ENCODE assay signal across 8 cellular contexts in genomic region chr1:198620951-198621824, GRCh38. TPM values are rescaled to one million over a fixed set of nuclear protein-coding genes. Genes with fewer than 3 reads are reported as not detected.
DNase-seq lines count a peak whose midpoint lies in the region; ATAC-seq and TF ChIP-seq lines count a peak whose summit lies in the region.

No MANE protein-coding gene starts in this region.

- intact Hi-C loops in activated naive CD4-positive, alpha-beta T cell treated with anti-CD3 and anti-CD28 coated beads for 36 hours (cut with micrococcal nuclease) = loop anchor here (1.0 to 5.0 kb wide), 4 partner anchors 8 to 316 kb away; no protein-coding TSS in a partner anchor
- intact Hi-C loops in spleen (cut with DNase I; ENCODE audit: low total_unique reads) (no loop called here), uterus (cut with DNase I; ENCODE audit: low total_unique reads) (no loop called here)

- H3K27me3 ChIP-seq in OCI-LY3 (ENCODE audit: low read depth, low read length) = no peaks in the 10 kb centered on the region
- no peaks in the 10 kb centered on the region for H3K27me3 ChIP-seq in spleen (replicated peaks in 1 of 7)
- H3K27me3 ChIP-seq in uterus = no peaks in the 10 kb centered on the region

- peak; percentile 77 for DNase-seq in activated naive CD4-positive, alpha-beta T cell treated with anti-CD3 and anti-CD28 coated beads for 36 hours
- DNase-seq in spleen = peak; percentile 87
- no peak for DNase-seq in uterus
- DNase-seq in GOT3 (lab: John Stamatoyannopoulos, UW) = no peak
- no peak for DNase-seq in NCI-H1930 (lab: John Stamatoyannopoulos, UW)

- H3K9me3 Mint-ChIP-seq in activated naive CD4-positive, alpha-beta T cell treated with anti-CD3 and anti-CD28 coated beads for 36 hours = no peaks in the 10 kb centered on the region

- H3K4me2 ChIP-seq in OCI-LY3 (ENCODE audit: low read length) = peak overlapping the region; percentile 76

- CTCF ChIA-PET in activated naive CD4-positive, alpha-beta T cell treated with anti-CD3 and anti-CD28 coated beads for 36 hours (lab: Charles Lee) = interaction anchor here (0.7 to 3.9 kb wide), 10 partner anchors 11 to 101 kb away, joined by 3 to 32 read pairs (median 5); no protein-coding TSS in a partner anchor

- H3K9ac ChIP-seq in OCI-LY3 (ENCODE audit: low read length) = peak overlapping the region; percentile 75

- H3K4me1 ChIP-seq in OCI-LY3 (ENCODE audit: low read length) = peaks cover 59% of the 10 kb centered on the region
- peaks cover 34 to 79% (median 69%) of the 10 kb centered on the region in 6 donors for H3K4me1 ChIP-seq in spleen
- H3K4me1 ChIP-seq in uterus = no peaks in the 10 kb centered on the region

- peaks cover 86% of the 10 kb centered on the region for H3K4me1 Mint-ChIP-seq in activated naive CD4-positive, alpha-beta T cell treated with anti-CD3 and anti-CD28 coated beads for 36 hours (ENCODE audit: low read depth)

- no peaks in the 10 kb centered on the region for H3K27me3 Mint-ChIP-seq in activated naive CD4-positive, alpha-beta T cell treated with anti-CD3 and anti-CD28 coated beads for 36 hours (ENCODE audit: low read depth)

- peaks cover under 1% of the 10 kb centered on the region for H3K36me3 Mint-ChIP-seq in activated naive CD4-positive, alpha-beta T cell treated with anti-CD3 and anti-CD28 coated beads for 36 hours (ENCODE audit: low read depth)

- no peaks in the 10 kb centered on the region for H4K20me1 ChIP-seq in OCI-LY3 (ENCODE audit: insufficient read depth, low read length)

- TF ChIP-seq POLR2A in spleen (IDR thresholded peaks at IDR 0.05) (peak in 1 of 3 donors; percentile 22), uterus (IDR thresholded peaks at IDR 0.05) (no peak)

- H3K9me3 ChIP-seq in OCI-LY3 (ENCODE audit: insufficient read depth, low read length) = no peaks in the 10 kb centered on the region
- no peaks in the 10 kb centered on the region for H3K9me3 ChIP-seq in spleen
- no peaks in the 10 kb centered on the region for H3K9me3 ChIP-seq in uterus

- ATAC-seq in GM18502 (IDR thresholded peaks at IDR 0.05; ENCODE audit: poor library complexity, unreplicated experiment) = peak; percentile 83
- ATAC-seq in HG02759 (IDR thresholded peaks at IDR 0.05; ENCODE audit: unreplicated experiment) = peak; percentile 75

- peak overlapping the region; percentile 100 for H3K27ac Mint-ChIP-seq in activated naive CD4-positive, alpha-beta T cell treated with anti-CD3 and anti-CD28 coated beads for 36 hours

- 32 to 49% (median 38%) methylated on average over 10 of the region's 10 CpGs for WGBS in spleen, 5 donors

- H3K4me3 ChIP-seq in OCI-LY3 (ENCODE audit: low read length) (peak overlapping the region; percentile 63), spleen (peak overlapping the region in 5 of 8 donors; percentile 6 to 61 (median 19)), uterus (no peak overlapping the region)

- H3K4me3 Mint-ChIP-seq in activated naive CD4-positive, alpha-beta T cell treated with anti-CD3 and anti-CD28 coated beads for 36 hours = peak overlapping the region; percentile 82

- TF ChIP-seq CTCF in OCI-LY3 (IDR thresholded peaks at IDR 0.05; ENCODE audit: low read depth, low read length) = no peak; the same call in 1 of the 2 replicates
- peak in 2 of 11 experiments; percentile 7 to 25 for TF ChIP-seq CTCF in spleen (IDR thresholded peaks at IDR 0.05 in 8 of 11, conservative IDR thresholded peaks at IDR 0.05 in 3 of 11)
- TF ChIP-seq CTCF in uterus (IDR thresholded peaks at IDR 0.05) = no peak

- H3K27ac ChIP-seq in OCI-LY3 (ENCODE audit: low read length) (peak overlapping the region; percentile 91), spleen (peak overlapping the region; percentile 73 to 96 (median 90)), uterus (no peak overlapping the region)

- H3K36me3 ChIP-seq in OCI-LY3 (replicated peaks; ENCODE audit: low read depth, low read length) (no peaks in the 10 kb centered on the region), spleen (no peaks in the 10 kb centered on the region), uterus (no peaks in the 10 kb centered on the region)

- H3K79me2 ChIP-seq in OCI-LY3 (ENCODE audit: low read length) = no peaks in the 10 kb centered on the region

- peak overlapping the region; percentile 53; the same call in 1 of the 2 replicates for H2AFZ ChIP-seq in OCI-LY3 (ENCODE audit: low read depth, low read length)

RNA-seq across cellular contexts. Expression of gene PTPRC, which starts 17.7 kb away (rescaled TPM):
- 100 to 1,000 TPM; 689 to 714 TPM for total RNA-seq in activated naive CD4-positive, alpha-beta T cell treated with anti-CD3 and anti-CD28 coated beads for 36 hours
- total RNA-seq in spleen (100 to 1,000 TPM; 439 to 716 (median 526) TPM), uterus (10 to 100 TPM; 12.7 to 28.7 (median 16.3) TPM)
- polyA plus RNA-seq in spleen = 10 to 100 TPM; 79.2 to 99.3 (median 92.4) TPM

Comparison
In these comparisons a context has a peak if more than half of its experiments do, and no peak if none do; other contexts are left out.
1. H3K27ac ChIP-seq: peak in OCI-LY3 (single experiment) and spleen (8 of 8); none in uterus (0 of 2).
2. H3K4me3 ChIP-seq: peak in OCI-LY3 (single experiment) and spleen (5 of 8); none in uterus (0 of 2).
3. DNase-seq: peak in activated naive CD4-positive, alpha-beta T cell treated with anti-CD3 and anti-CD28 coated beads for 36 hours (single experiment) and spleen (single experiment); none in uterus (0 of 2), GOT3 (single experiment) and NCI-H1930 (0 of 2).
4. RNA of gene PTPRC, which starts 17.7 kb away (total RNA-seq): 689 to 714 TPM in activated naive CD4-positive, alpha-beta T cell treated with anti-CD3 and anti-CD28 coated beads for 36 hours and 439 to 716 TPM in spleen; 12.7 to 28.7 TPM in uterus; every median in the first group is over 10 times any median in the second.